ENCODE assay signal across 17 cellular contexts in the genomic region with DNA sequence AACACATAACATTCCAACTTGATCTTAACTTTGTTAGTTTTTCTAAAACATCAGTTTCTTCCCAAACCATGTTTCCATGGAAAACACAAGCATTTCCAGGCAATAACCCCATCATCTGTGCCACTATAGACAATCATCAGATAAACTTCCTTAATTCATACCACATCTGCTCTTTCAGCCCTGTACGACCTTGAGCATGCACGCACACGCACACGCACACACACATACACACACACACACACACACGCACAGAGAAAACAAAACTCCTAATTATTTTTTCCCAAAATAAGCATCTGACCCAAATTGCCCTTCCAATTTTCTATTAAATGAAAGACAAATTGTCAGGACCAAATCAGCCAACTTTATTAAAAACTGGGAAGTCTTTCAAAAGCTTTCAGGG.
"Had no signal": no experiment of that assay in that cellular context is flagged by ENCODE, and none has a peak within 500 bp of the region (broad histone marks: within the 10 kb centered on the region; RNA-seq: fewer than 3 reads in every experiment).

No MANE protein-coding gene starts in this region.

- H3K27ac Mint-ChIP-seq: activated B cell treated with CpG ODN at 0.5 μM for 24 hours; activated CD4-positive, alpha-beta memory T cell treated with anti-CD3 and anti-CD28 coated beads for 36 hours; activated naive CD8-positive, alpha-beta T cell; natural killer cell had no signal

- FAIRE-seq: endothelial cell of umbilical vein had no signal

- H3K36me3 ChIP-seq: stomach, thoracic aorta, upper lobe of left lung had no signal

- H3K27me3 ChIP-seq: hepatocyte, stomach, upper lobe of left lung had no signal

- H3K79me2 ChIP-seq: hepatocyte had no signal

- H3K4me3 Mint-ChIP-seq: activated B cell treated with CpG ODN at 0.5 μM for 24 hours; activated CD4-positive, alpha-beta memory T cell treated with anti-CD3 and anti-CD28 coated beads for 36 hours; activated naive CD8-positive, alpha-beta T cell; natural killer cell had no signal

- DNase-seq: activated B cell treated with CpG ODN at 0.5 μM for 24 hours; activated CD4-positive, alpha-beta memory T cell treated with anti-CD3 and anti-CD28 coated beads for 36 hours; activated CD4-positive, alpha-beta T cell treated with anti-CD3 and anti-CD28 coated beads for 4 hours; activated T-cell treated with anti-CD3 and anti-CD28 coated beads for 4 hours; amniotic stem cell; dermis blood vessel endothelial cell; effector memory CD4-positive, alpha-beta T cell; natural killer cell; stimulated activated CD4-positive, alpha-beta T cell treated with anti-CD3 and anti-CD28 coated beads, Interleukin-1b, Interleukin-23, amount 100 ng/mL, for 48 hours; stimulated activated CD8-positive, alpha-beta memory T cell treated with anti-CD3 and anti-CD28 coated beads, Interleukin-4, amount 100 ng/mL, for 48 hours; stomach; T-helper 9 cell; upper lobe of left lung had no signal

- H3K9me3 ChIP-seq: stomach, thoracic aorta, upper lobe of left lung had no signal

- H3K4me3 ChIP-seq: hepatocyte, stomach, thoracic aorta, upper lobe of left lung had no signal

- H3K4me1 Mint-ChIP-seq: natural killer cell had no signal

- H3K36me3 Mint-ChIP-seq: activated CD4-positive, alpha-beta memory T cell treated with anti-CD3 and anti-CD28 coated beads for 36 hours; activated naive CD8-positive, alpha-beta T cell; natural killer cell had no signal

- H3K4me2 ChIP-seq: hepatocyte had no signal

- H3K27ac ChIP-seq: hepatocyte, upper lobe of left lung had no signal

- H3K9me3 Mint-ChIP-seq: activated B cell treated with CpG ODN at 0.5 μM for 24 hours; activated CD4-positive, alpha-beta memory T cell treated with anti-CD3 and anti-CD28 coated beads for 36 hours; natural killer cell had no signal

- ATAC-seq: natural killer cell had no signal

- H2AFZ ChIP-seq: hepatocyte had no signal
